16 cellular contexts compared by ENCODE assay signal in genomic region chr21:38223893-38224540, GRCh38. TPM values are rescaled to one million over a fixed set of nuclear protein-coding genes. Genes with fewer than 3 reads are reported as not detected.
DNase-seq lines count a peak whose midpoint lies in the region; ATAC-seq, FAIRE-seq and TF ChIP-seq lines count a peak whose summit lies in the region.
"Had no signal": no experiment of that assay in that cellular context is flagged by ENCODE, and none has a peak within 500 bp of the region (broad histone marks: within the 10 kb centered on the region; RNA-seq: fewer than 3 reads in every experiment).

No MANE protein-coding gene starts in this region.

- CTCF ChIA-PET in HepG2 (lab: Yijun Ruan, JAX; ENCODE audit: low intra/inter-chr PET ratio, low total read pairs) (no interaction called here), GM10248 (lab: Yijun Ruan, JAX) (interaction anchor here (0.9 to 1.5 kb wide), 5 partner anchors 7 to 131 kb away, joined by 3 to 4 read pairs (median 4); no protein-coding TSS in a partner anchor)

- no peak for TF ChIP-seq POLR2A in HepG2 (IDR thresholded peaks at IDR 0.05; ENCODE audit: insufficient read depth in 1 of 2, low read depth in 2 of 2, low read length in 2 of 2)

- no peak overlapping the region for H3K4me3 ChIP-seq in brain microvascular endothelial cell (ENCODE audit: low read depth, low read length)
- no peak overlapping the region for H3K4me3 ChIP-seq in HepG2 (replicated peaks in 1 of 3; ENCODE audit: insufficient read depth in 1 of 3, low read depth in 2 of 3, low read length in 3 of 3)
- H3K4me3 ChIP-seq: thoracic aorta had no signal

- H3K36me3 ChIP-seq in brain microvascular endothelial cell (replicated peaks) (no peaks in the 10 kb centered on the region), HepG2 (replicated peaks in 1 of 2; ENCODE audit: control insufficient read depth in 1 of 2, insufficient read depth in 2 of 2, low read length in 2 of 2) (no peaks in the 10 kb centered on the region)
- H3K36me3 ChIP-seq: thoracic aorta had no signal

- FAIRE-seq in HepG2 (lab: Jason Lieb, UNC) = no peak

- DNase-seq in DMS53 (lab: John Stamatoyannopoulos, UW) = peak; percentile 25
- DNase-seq in DMS53 treated with DMSO at 0.1 percent for 48 hours (lab: John Stamatoyannopoulos, UW; ENCODE audit: unreplicated experiment) = no peak
- DNase-seq in Kasumi-1 (lab: John Stamatoyannopoulos, UW) = peak; percentile 27 to 30
- DNase-seq in brain microvascular endothelial cell = peak; percentile 18
- DNase-seq in HepG2 (ENCODE audit: low spot score) = no peak
- no peak for DNase-seq in HCEC 1CT
- no peak for DNase-seq in GM10248 (ENCODE audit: extremely low spot score)
- DNase-seq: 8988T; activated CD8-positive, alpha-beta memory T cell treated with anti-CD3 and anti-CD28 coated beads, Interleukin-2, amount 50 U/mL, for 4 hours; left cardiac atrium; NCI-H1105 treated with DMSO at 0.1 percent for 48 hours; NCI-H526 treated with DMSO at 0.1 percent for 48 hours; SHP77 treated with DMSO at 0.1 percent for 48 hours had no signal

- H3K27me3 ChIP-seq in brain microvascular endothelial cell (replicated peaks) (no peaks in the 10 kb centered on the region), HepG2 (ENCODE audit: control insufficient read depth in 1 of 2, insufficient read depth in 2 of 2, low read length in 2 of 2) (no peaks in the 10 kb centered on the region)

- in situ Hi-C loops in brain microvascular endothelial cell (cut with HindIII; ENCODE audit: low pct_ligation_motif_present, low sequenced_read_pairs) = no loop called here
- in situ Hi-C loops in HepG2 (cut with HindIII; ENCODE audit: extremely low pct_ligation_motif_present, low pct_unique_long_range_greater_than_20kb) = loop anchor here (5.0 kb wide), 1 partner anchor 128 kb away; no protein-coding TSS in a partner anchor

- H3K9ac ChIP-seq in HepG2 (ENCODE audit: insufficient read depth, low read depth, low read length) = no peak overlapping the region

- intact Hi-C loops in HepG2 (cut with micrococcal nuclease; ENCODE audit: unreplicated experiment) = no loop called here

- TF ChIP-seq EP300 in HepG2 (IDR thresholded peaks at IDR 0.05; ENCODE audit: low read depth in 2 of 2, low read length in 2 of 2) = no peak
- no peak for TF ChIP-seq EP300 in HepG2 (CRISPR knock-in tag; IDR thresholded peaks at IDR 0.05; ENCODE audit: borderline replicate concordance)

- H4K20me1 ChIP-seq in HepG2 (ENCODE audit: insufficient read depth, low read length) = no peaks in the 10 kb centered on the region

- BruUV-seq in HepG2 (replicated peaks; lab: Mats Ljungman, UMichigan) = no TSS peak

- H3K9me3 ChIP-seq in HepG2 (ENCODE audit: low read length) = peaks cover 74% of the 10 kb centered on the region

- no peak overlapping the region for H3K4me2 ChIP-seq in HepG2 (ENCODE audit: low read depth, low read length)

- POLR2A ChIA-PET in HepG2 (lab: Yijun Ruan, JAX) = no interaction called here
- POLR2A ChIA-PET in GM10248 (lab: Yijun Ruan, JAX) = no interaction called here

- ATAC-seq in HepG2 (no peak), HG03520 (IDR thresholded peaks at IDR 0.05; ENCODE audit: unreplicated experiment) (no peak)
- ATAC-seq: left cardiac atrium; natural killer cell treated with Interleukin-12 subunit alpha and Interleukin-12 subunit beta and Interleukin-15 and Interleukin-18, amount 100 ng/mL, for 72 hours had no signal

- no peak overlapping the region for H2AFZ ChIP-seq in HepG2 (ENCODE audit: low read length)

- TF ChIP-seq CTCF in brain microvascular endothelial cell (IDR thresholded peaks at IDR 0.05; ENCODE audit: low read depth, low read length, missing control alignments) (no peak), HepG2 (CRISPR knock-in tag; IDR thresholded peaks at IDR 0.05) (no peak), GM10248 (IDR thresholded peaks at IDR 0.05; ENCODE audit: control extremely low read depth, extremely low read depth, low read depth, missing control alignments) (no peak)

- H3K27ac ChIP-seq in brain microvascular endothelial cell (no peak overlapping the region), HepG2 (ENCODE audit: extremely low read length, insufficient read depth, low read length) (no peak overlapping the region)
- H3K27ac ChIP-seq: thoracic aorta had no signal

- TF ChIP-seq RAD21 in HepG2 (CRISPR knock-in tag; IDR thresholded peaks at IDR 0.05) = no peak

- 53% methylated on average over 6 of the region's 6 CpGs for WGBS in HepG2 (ENCODE audit: low lambda C conversion rate)

- no peaks in the 10 kb centered on the region for H3K4me1 ChIP-seq in HepG2 (ENCODE audit: insufficient read depth, low read length)

- H3K79me2 ChIP-seq in HepG2 (ENCODE audit: insufficient read depth, low read length) = no peaks in the 10 kb centered on the region

TF ChIP-seq in HepG2, 621 proteins besides CTCF, POLR2A, EP300 and RAD21:
- TF ChIP-seq SETDB1 (CRISPR knock-in tag; IDR thresholded peaks at IDR 0.05; ENCODE audit: borderline replicate concordance) = 0 out of 2 replicates have a peak, but pooled peaks have one; percentile 74
- TF ChIP-seq HMGXB4 (CRISPR knock-in tag; IDR thresholded peaks at IDR 0.05; ENCODE audit: borderline replicate concordance in 1 of 2, low read depth in 1 of 2) = no peak

RNA-seq across cellular contexts. Expression of gene KCNJ15, which starts 32.8 kb away (rescaled TPM):
- total RNA-seq in HepG2 (2016; rRNA removed; fragmentation: Illumina TruSeq; extraction: Trizol) = not detected in 2 replicates
- total RNA-seq in HepG2 (2016; cell fraction: cytosol; rRNA removed; fragmentation: Illumina TruSeq; extraction: Trizol; ENCODE audit: low read depth) = not detected in 2 replicates
- not detected in 2 replicates for total RNA-seq in HepG2 (2016; cell fraction: insoluble cytoplasmic fraction; rRNA removed; fragmentation: Illumina TruSeq; extraction: Trizol)
- not detected in 2 replicates for total RNA-seq in HepG2 (2016; cell fraction: membrane; rRNA removed; fragmentation: Illumina TruSeq; extraction: Trizol)
- not detected in 2 replicates for total RNA-seq in HepG2 (2016; cell fraction: nucleus; rRNA removed; fragmentation: Illumina TruSeq; extraction: Trizol)
- not detected in 2 replicates for polyA plus RNA-seq in HepG2 (2011; rRNA removed)
- polyA plus RNA-seq in HepG2 (2011; cell fraction: cytosol; rRNA removed) = not detected in 2 replicates
- not detected in 2 replicates for polyA plus RNA-seq in HepG2 (2011; cell fraction: nucleus; rRNA removed)
- not detected in 2 replicates for polyA plus RNA-seq in HepG2 (2012)
- polyA plus RNA-seq in HepG2 (2016; cell fraction: cytosol; fragmentation: Illumina TruSeq; extraction: Trizol; ENCODE audit: low read depth) = not detected in 2 replicates
- polyA plus RNA-seq in HepG2 (2016; cell fraction: insoluble cytoplasmic fraction; fragmentation: Illumina TruSeq; extraction: Trizol; ENCODE audit: low read depth) = not detected in 2 replicates
- not detected in 2 replicates for polyA plus RNA-seq in HepG2 (2016; cell fraction: membrane; fragmentation: Illumina TruSeq; extraction: Trizol; ENCODE audit: low read depth)
- polyA plus RNA-seq in HepG2 (2016; cell fraction: nucleus; fragmentation: Illumina TruSeq; extraction: Trizol; ENCODE audit: insufficient read depth, low read depth) = not detected in 2 replicates
- 2.6 TPM in 1 of 2 replicates, not detected in the other for polyA minus RNA-seq in HepG2 (2011; rRNA and poly(A)+ RNA removed; ENCODE audit: low replicate concordance)
- polyA minus RNA-seq in HepG2 (2011; cell fraction: cytosol; rRNA and poly(A)+ RNA removed) = not detected in 2 replicates
- polyA minus RNA-seq in HepG2 (2011; cell fraction: nucleus; rRNA and poly(A)+ RNA removed) = not detected in 2 replicates
- total RNA-seq: natural killer cell treated with Interleukin-12 subunit alpha and Interleukin-12 subunit beta and Interleukin-15 and Interleukin-18, amount 100 ng/mL, for 72 hours had no signal

Comparison
In these comparisons a context has a peak if more than half of its experiments do, and no peak if none do; other contexts are left out.
1. DNase-seq: peak in DMS53 (single experiment), Kasumi-1 (2 of 2) and brain microvascular endothelial cell (single experiment); none in DMS53 treated with DMSO at 0.1 percent for 48 hours (single experiment), HepG2 (single experiment), HCEC 1CT (single experiment) and GM10248 (single experiment).